Comparison of ENCODE assay signal across 1 cellular context in genomic region chr2:86035883-86036789, GRCh38.
TF ChIP-seq lines count a peak whose summit lies in the region.

No MANE protein-coding gene starts in this region.

TF ChIP-seq in GM12878, 131 proteins besides CTCF, POLR2A, EP300 and RAD21 (continued from another document):
- peak; percentile 68 for TF ChIP-seq SMC3 (IDR thresholded peaks at IDR 0.05; ENCODE audit: borderline replicate concordance, low read length)
- no peak for TF ChIP-seq POLR2AphosphoS2 (IDR thresholded peaks at IDR 0.05; ENCODE audit: low read depth, low read length)
- TF ChIP-seq SIX5 (IDR thresholded peaks at IDR 0.05; ENCODE audit: low read depth, low read length, severe bottlenecking): no peak
- TF ChIP-seq MTA3 (IDR thresholded peaks at IDR 0.05; ENCODE audit: borderline replicate concordance, low read length): no peak
